ENCODE assay signal across 19 cellular contexts in the genomic region with DNA sequence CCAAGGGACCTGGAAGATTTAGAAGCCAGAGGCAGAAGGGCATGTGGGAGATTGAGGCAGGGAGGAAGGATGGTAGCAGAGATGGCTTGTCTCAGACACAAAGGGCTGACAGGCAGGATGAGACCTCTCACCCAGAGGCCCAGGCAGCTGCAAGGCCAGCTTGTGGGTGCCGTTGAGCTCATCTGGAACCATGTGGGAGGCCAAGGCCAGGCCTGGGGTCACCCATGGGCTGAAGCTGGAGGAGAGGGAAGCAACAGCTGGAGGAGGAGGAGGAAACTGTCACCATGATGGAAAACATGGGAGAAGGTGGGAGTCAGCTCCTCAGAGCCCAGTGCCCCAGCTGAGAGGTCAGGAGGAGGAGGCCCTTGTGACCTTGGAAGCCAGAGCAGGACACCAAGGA. TPM values are rescaled to one million over a fixed set of nuclear protein-coding genes. Genes with fewer than 3 reads are reported as not detected.
DNase-seq lines count a peak whose midpoint lies in the region; ATAC-seq and TF ChIP-seq lines count a peak whose summit lies in the region.
"Had no signal": no experiment of that assay in that cellular context is flagged by ENCODE, and none has a peak within 500 bp of the region (broad histone marks: within the 10 kb centered on the region; RNA-seq: fewer than 3 reads in every experiment).

No MANE protein-coding gene starts in this region.

- peak overlapping the region; percentile 43 for H3K27ac ChIP-seq in cardiac muscle cell
- H3K27ac ChIP-seq: SJSA1 had no signal

- peaks cover 32% of the 10 kb centered on the region for H3K36me3 Mint-ChIP-seq in mesothelial cell of epicardium
- peaks cover 27% of the 10 kb centered on the region for H3K36me3 Mint-ChIP-seq in type B pancreatic cell

- H3K27ac Mint-ChIP-seq in mesothelial cell of epicardium (peak overlapping the region; percentile 80), type B pancreatic cell (no peak overlapping the region)
- H3K27ac Mint-ChIP-seq in stimulated activated naive CD8-positive, alpha-beta T cell treated with anti-CD3 and anti-CD28 coated beads, Interleukin-15, amount 100 ng/mL, for 72 hours: no peak overlapping the region
- H3K27ac Mint-ChIP-seq: CD4-positive, alpha-beta T cell had no signal

- ATAC-seq in stimulated activated naive CD8-positive, alpha-beta T cell treated with anti-CD3 and anti-CD28 coated beads, Interleukin-15, amount 100 ng/mL, for 72 hours: no peak

- no peak overlapping the region for H3K4me3 ChIP-seq in cardiac muscle cell
- H3K4me3 ChIP-seq: SJSA1 had no signal

- H3K27me3 ChIP-seq in cardiac muscle cell: no peaks in the 10 kb centered on the region
- H3K27me3 ChIP-seq: BE2C, SJSA1 had no signal

- H3K9me3 ChIP-seq in cardiac muscle cell (ENCODE audit: low read depth): no peaks in the 10 kb centered on the region
- H3K9me3 ChIP-seq: BE2C, Caco-2, SJSA1 had no signal

- H3K36me3 ChIP-seq in cardiac muscle cell: peaks cover 18% of the 10 kb centered on the region
- H3K36me3 ChIP-seq: BE2C, SJSA1 had no signal

- no peak for TF ChIP-seq CTCF in cardiac muscle cell (IDR thresholded peaks at IDR 0.05; ENCODE audit: low read depth, low read length)
- TF ChIP-seq CTCF in mesothelial cell of epicardium (IDR thresholded peaks at IDR 0.05; ENCODE audit: unreplicated experiment): no peak
- no peak for TF ChIP-seq CTCF in type B pancreatic cell (conservative IDR thresholded peaks at IDR 0.05)

- DNase-seq in cardiac muscle cell (ENCODE audit: low read depth in 1 of 2, low spot score in 1 of 2) (no peak), cardiac septum (ENCODE audit: low spot score) (no peak), mesothelial cell of epicardium (ENCODE audit: low spot score in 2 of 2, unreplicated experiment in 2 of 2) (no peak), type B pancreatic cell (ENCODE audit: extremely low spot score, unreplicated experiment) (no peak)
- DNase-seq in stimulated activated naive CD8-positive, alpha-beta T cell treated with anti-CD3 and anti-CD28 coated beads, Interleukin-15, amount 100 ng/mL, for 72 hours: no peak
- no peak for DNase-seq in stimulated activated CD4-positive, alpha-beta T cell treated with anti-CD3 and anti-CD28 coated beads, Interleukin-15, amount 100 ng/mL, for 24 hours
- DNase-seq: BE2C; Caco-2; CD4-positive, alpha-beta T cell; H9; IMR-90; Karpas-422; NCI-H1417 treated with DMSO at 0.1 percent for 48 hours; NCI-H187 treated with DMSO at 0.1 percent for 48 hours; NCI-H2227 treated with DMSO at 0.1 percent for 48 hours; NCI-H510A treated with DMSO at 0.1 percent for 48 hours; NCI-H774 had no signal

- H3K27me3 Mint-ChIP-seq in mesothelial cell of epicardium (ENCODE audit: low read depth) (no peaks in the 10 kb centered on the region), type B pancreatic cell (peaks cover under 1% of the 10 kb centered on the region)
- H3K27me3 Mint-ChIP-seq in stimulated activated naive CD8-positive, alpha-beta T cell treated with anti-CD3 and anti-CD28 coated beads, Interleukin-15, amount 100 ng/mL, for 72 hours: peaks cover 65% of the 10 kb centered on the region

- H3K4me3 Mint-ChIP-seq in mesothelial cell of epicardium (no peak overlapping the region), type B pancreatic cell (peak overlapping the region; percentile 54)
- no peak overlapping the region for H3K4me3 Mint-ChIP-seq in stimulated activated naive CD8-positive, alpha-beta T cell treated with anti-CD3 and anti-CD28 coated beads, Interleukin-15, amount 100 ng/mL, for 72 hours
- H3K4me3 Mint-ChIP-seq: CD4-positive, alpha-beta T cell; H9 had no signal

- H3K4me1 Mint-ChIP-seq in mesothelial cell of epicardium: peaks cover 55% of the 10 kb centered on the region
- peaks cover 55% of the 10 kb centered on the region for H3K4me1 Mint-ChIP-seq in type B pancreatic cell (ENCODE audit: unreplicated experiment)
- peaks cover 15% of the 10 kb centered on the region for H3K4me1 Mint-ChIP-seq in stimulated activated naive CD8-positive, alpha-beta T cell treated with anti-CD3 and anti-CD28 coated beads, Interleukin-15, amount 100 ng/mL, for 72 hours

- H3K9me3 Mint-ChIP-seq in mesothelial cell of epicardium: no peaks in the 10 kb centered on the region
- H3K9me3 Mint-ChIP-seq in type B pancreatic cell: no peaks in the 10 kb centered on the region
- no peaks in the 10 kb centered on the region for H3K9me3 Mint-ChIP-seq in stimulated activated naive CD8-positive, alpha-beta T cell treated with anti-CD3 and anti-CD28 coated beads, Interleukin-15, amount 100 ng/mL, for 72 hours
- H3K9me3 Mint-ChIP-seq: CD4-positive, alpha-beta T cell; H9 had no signal

- peaks cover 17% of the 10 kb centered on the region for H3K4me1 ChIP-seq in cardiac muscle cell (ENCODE audit: low read depth)
- H3K4me1 ChIP-seq: SJSA1 had no signal

- intact Hi-C loops in cardiac septum (cut with DNase I): loop anchor here (10.0 kb wide), 2 partner anchors 156 to 186 kb away; a partner anchor contains a TSS

RNA-seq across cellular contexts. Expression of a gene that starts 6.4 kb away (rescaled TPM):
- total RNA-seq in cardiac muscle cell (556 and 900 TPM in 2 replicates), cardiac septum (3.7 TPM), mesothelial cell of epicardium (676 to 704 TPM (median 686 TPM) in 3 replicates), type B pancreatic cell (ENCODE audit: low replicate concordance) (83.7 and 370 TPM in 2 replicates)
- 824 and 1,249 TPM in 2 replicates for polyA plus RNA-seq in cardiac muscle cell

RNA-seq across cellular contexts. Expression of a gene that starts 21.8 kb away (rescaled TPM):
- 302 and 391 TPM in 2 replicates for total RNA-seq in cardiac muscle cell
- 86.5 and 89.3 TPM in 2 replicates for polyA plus RNA-seq in cardiac muscle cell
- total RNA-seq in cardiac septum: 699 TPM
- total RNA-seq in mesothelial cell of epicardium: 53.8 to 56.9 TPM (median 56.8 TPM) in 3 replicates
- 8.1 and 125 TPM in 2 replicates for total RNA-seq in type B pancreatic cell (ENCODE audit: low replicate concordance)
- total RNA-seq: CD4-positive, alpha-beta T cell; MCF 10A had no signal

RNA-seq across cellular contexts. Expression of a gene that starts 29.3 kb away (rescaled TPM):
- 22.8 and 25.4 TPM in 2 replicates for total RNA-seq in cardiac muscle cell
- polyA plus RNA-seq in cardiac muscle cell: 19.5 and 20.9 TPM in 2 replicates
- 14.7 TPM for total RNA-seq in cardiac septum
- total RNA-seq in mesothelial cell of epicardium: 36.9 to 39.2 TPM (median 39.0 TPM) in 3 replicates
- 35.2 and 39.7 TPM in 2 replicates for total RNA-seq in type B pancreatic cell (ENCODE audit: low replicate concordance)

RNA-seq across cellular contexts. Expression of a gene that starts 29.6 kb away (rescaled TPM):
- total RNA-seq in cardiac muscle cell: 22.6 and 27.3 TPM in 2 replicates
- polyA plus RNA-seq in cardiac muscle cell: 25.1 and 31.3 TPM in 2 replicates
- 12.4 TPM for total RNA-seq in cardiac septum
- total RNA-seq in mesothelial cell of epicardium: 37.3 to 41.9 TPM (median 39.3 TPM) in 3 replicates
- total RNA-seq in type B pancreatic cell (ENCODE audit: low replicate concordance): 35.3 and 42.0 TPM in 2 replicates

RNA-seq across cellular contexts. Expression of a gene that starts 41.9 kb away (rescaled TPM):
- 34.9 and 54.1 TPM in 2 replicates for total RNA-seq in cardiac muscle cell
- 70.7 and 77.7 TPM in 2 replicates for polyA plus RNA-seq in cardiac muscle cell
- 66.1 TPM for total RNA-seq in cardiac septum
- 35.5 to 40.5 TPM (median 38.4 TPM) in 3 replicates for total RNA-seq in mesothelial cell of epicardium
- 47.4 and 58.6 TPM in 2 replicates for total RNA-seq in type B pancreatic cell (ENCODE audit: low replicate concordance)

Comparison
In these comparisons a context has a peak if more than half of its experiments do, and no peak if none do; other contexts are left out.
1. RNA of a gene that starts 6.4 kb away (total RNA-seq): 676 to 704 TPM in mesothelial cell of epicardium, 556 to 900 TPM in cardiac muscle cell and 83.7 to 370 TPM in type B pancreatic cell; 3.7 TPM in cardiac septum (single experiment); every median in the first group is over 10 times any median in the second.